Comparison of ENCODE assay signal across 15 cellular contexts in the genomic region with DNA sequence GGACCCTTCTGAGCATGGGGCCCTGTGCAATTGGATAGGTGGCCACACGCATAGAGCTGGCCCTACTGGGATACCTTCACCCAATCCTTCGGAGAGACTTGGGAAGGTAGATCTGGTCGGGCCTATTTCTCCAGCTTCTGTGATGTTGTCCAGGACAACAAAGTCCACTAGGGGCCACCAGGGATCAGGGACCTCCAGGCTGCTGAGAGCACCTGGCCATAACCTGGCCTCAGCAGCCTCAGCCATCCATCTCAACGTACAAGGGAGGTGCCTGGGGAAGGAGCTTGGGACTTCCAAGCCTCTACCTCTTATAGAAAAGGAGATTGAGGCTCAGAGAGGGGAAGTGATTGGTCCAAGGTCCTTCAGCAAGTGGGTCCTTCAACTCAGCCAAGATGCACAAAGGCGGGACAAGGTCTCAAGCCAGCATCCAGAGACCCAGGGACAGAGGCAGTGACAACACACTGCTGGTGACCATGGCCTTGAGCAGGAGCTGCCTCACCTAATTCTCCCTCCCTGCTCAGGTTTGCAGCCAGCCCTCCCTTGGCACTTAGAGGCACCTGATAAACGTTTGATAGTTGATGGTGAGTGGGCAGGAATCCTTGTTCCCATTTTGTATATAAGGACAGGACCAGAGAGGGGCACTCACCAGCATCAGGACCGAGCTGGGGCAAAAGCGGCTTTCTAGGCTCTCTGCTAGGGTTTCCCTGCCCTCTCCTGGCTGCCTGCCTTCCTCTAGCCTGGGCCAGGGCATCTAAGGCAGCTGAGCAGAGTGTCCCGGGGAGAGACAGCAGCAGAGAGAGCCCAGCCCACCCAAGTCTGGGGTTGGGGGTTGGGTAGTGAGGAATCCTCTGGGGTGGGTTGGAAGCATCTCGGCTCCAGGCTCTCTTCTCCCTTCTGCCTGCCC. TPM values are rescaled to one million over a fixed set of nuclear protein-coding genes. Genes with fewer than 3 reads are reported as not detected.
A peak's percentile ranks its signal among the peaks of the same experiment; 100 is the strongest.
DNase-seq lines count a peak whose midpoint lies in the region; ATAC-seq, FAIRE-seq and TF ChIP-seq lines count a peak whose summit lies in the region.
"Had no signal": no experiment of that assay in that cellular context is flagged by ENCODE, and none has a peak within 500 bp of the region (broad histone marks: within the 10 kb centered on the region; RNA-seq: fewer than 3 reads in every experiment).

No MANE protein-coding gene starts in this region.

- H3K4me2 ChIP-seq in OCI-LY1 (ENCODE audit: low read length) = no peak overlapping the region
- peak overlapping the region; percentile 73 for H3K4me2 ChIP-seq in GM12878 (ENCODE audit: control insufficient read depth, insufficient read depth)

- H3K9me3 ChIP-seq in OCI-LY1 (ENCODE audit: low read length) (no peaks in the 10 kb centered on the region), GM12878 (replicated peaks; ENCODE audit: control insufficient read depth, insufficient read depth, low read length) (no peaks in the 10 kb centered on the region), spleen (no peaks in the 10 kb centered on the region)

- POLR2A ChIA-PET in GM12878 (lab: Charles Lee) = interaction anchor here (0.7 to 12.5 kb wide), 4 partner anchors 9 to 40 kb away, joined by 3 to 246 read pairs (median 96); no protein-coding TSS in a partner anchor

- H3K4me1 ChIP-seq in OCI-LY1 (ENCODE audit: insufficient read depth, low read length, severe bottlenecking) (peaks cover 89% of the 10 kb centered on the region), GM12878 (ENCODE audit: control insufficient read depth, insufficient read depth, low read length) (peaks cover 70% of the 10 kb centered on the region), spleen (peaks cover 69 to 100% (median 94%) of the 10 kb centered on the region in 6 donors)

- no peaks in the 10 kb centered on the region for H3K9me2 ChIP-seq in OCI-LY1 (ENCODE audit: low read depth, low read length)

- CTCF ChIA-PET in GM12878 (lab: Yijun Ruan, JAX) = interaction anchor here (0.6 to 12.8 kb wide), 6 partner anchors 9 to 195 kb away, joined by 3 to 265 read pairs (median 8); no protein-coding TSS in a partner anchor

- no peaks in the 10 kb centered on the region for H3K27me3 ChIP-seq in OCI-LY1 (ENCODE audit: insufficient read depth, low read length)
- no peaks in the 10 kb centered on the region for H3K27me3 ChIP-seq in GM12878 (replicated peaks in 1 of 2; ENCODE audit: control insufficient read depth in 2 of 2, insufficient read depth in 2 of 2, low read length in 1 of 2)
- H3K27me3 ChIP-seq in spleen (replicated peaks in 1 of 7) = peaks cover 0 to 39% (median 0%) of the 10 kb centered on the region in 7 donors

- no peak for TF ChIP-seq EP300 in GM12878 (IDR thresholded peaks at IDR 0.05; ENCODE audit: borderline replicate concordance in 1 of 2, control insufficient read depth in 1 of 2, low read depth in 2 of 2, low read length in 2 of 2)

- peak overlapping the region; percentile 42 for H3K27ac ChIP-seq in OCI-LY1 (ENCODE audit: low read depth, low read length, poor library complexity, severe bottlenecking)
- H3K27ac ChIP-seq in GM12878 (ENCODE audit: control insufficient read depth, insufficient read depth) = no peak overlapping the region; the same call in none of the 2 replicates
- H3K27ac ChIP-seq in spleen = peak overlapping the region; percentile 18 to 99 (median 94)

- FAIRE-seq in GM12878 (lab: Jason Lieb, UNC) = no peak
- FAIRE-seq: A204.1 had no signal

- intact Hi-C loops in GM12878 (cut with micrococcal nuclease; ENCODE audit: unreplicated experiment) = loop anchor here (5.0 kb wide), 1 partner anchor 77 kb away; no protein-coding TSS in a partner anchor
- intact Hi-C loops in spleen (cut with DNase I; ENCODE audit: low total_unique reads) = no loop called here
- intact Hi-C loops in cardiac septum (cut with DNase I) = no loop called here

- TF ChIP-seq RAD21 in GM12878 (IDR thresholded peaks at IDR 0.05; ENCODE audit: insufficient read depth, low read depth, low read length) = no peak

- H3F3A ChIP-seq in OCI-LY1 (ENCODE audit: insufficient read depth, low read length) = no peaks in the 10 kb centered on the region

- no TSS peak for BruUV-seq in GM12878 (replicated peaks; lab: Mats Ljungman, UMichigan)

- H3K79me2 ChIP-seq in OCI-LY1 (ENCODE audit: insufficient read depth, low read length) (peaks cover 8% of the 10 kb centered on the region; the same call in 1 of the 2 replicates), GM12878 (ENCODE audit: control insufficient read depth, insufficient read depth, low read length) (peaks cover 90% of the 10 kb centered on the region)

- in situ Hi-C loops in GM12878 (cut with MboI) = no loop called here

- peaks cover 67% of the 10 kb centered on the region for H3K36me3 ChIP-seq in OCI-LY1 (ENCODE audit: insufficient read depth, low read length)
- H3K36me3 ChIP-seq in GM12878 (ENCODE audit: control insufficient read depth in 2 of 2, insufficient read depth in 2 of 2, low read length in 1 of 2) = peaks cover 29 to 47% of the 10 kb centered on the region in 2 experiments
- H3K36me3 ChIP-seq in spleen = peaks cover 0 to 76% (median 42%) of the 10 kb centered on the region in 6 donors

- ATAC-seq in activated CD4-positive, CD25-positive, alpha-beta regulatory T cell treated with anti-CD3 and anti-CD28 coated beads, Interleukin-2, amount 50 U/mL, for 24 hours = no peak
- ATAC-seq in GM12878 = no peak
- no peak for ATAC-seq in HG03442 (IDR thresholded peaks at IDR 0.05; ENCODE audit: unreplicated experiment)

- SMC1A ChIA-PET in GM12878 (lab: Charles Lee; ENCODE audit: uncharacterized antibody, unreplicated experiment) = interaction anchor here (7.0 to 10.3 kb wide), 4 partner anchors 9 to 22 kb away, joined by 87 to 165 read pairs (median 109); no protein-coding TSS in a partner anchor

- H3K9ac ChIP-seq in OCI-LY1 (ENCODE audit: low read length) (no peak overlapping the region; the same call in 1 of the 2 replicates), GM12878 (ENCODE audit: control insufficient read depth, insufficient read depth, low read length) (no peak overlapping the region)

- TF ChIP-seq POLR2A in GM12878 (IDR thresholded peaks at IDR 0.05; ENCODE audit: low read depth, low read length) (peak; percentile 1; the same call in 1 of the 2 replicates), spleen (IDR thresholded peaks at IDR 0.05) (no peak)

- peak; percentile 29 for DNase-seq in activated CD4-positive, CD25-positive, alpha-beta regulatory T cell treated with anti-CD3 and anti-CD28 coated beads, Interleukin-2, amount 50 U/mL, for 72 hours
- DNase-seq in GM12878 (ENCODE audit: low read depth, low spot score) = no peak
- DNase-seq in spleen = peak; percentile 72
- no peak for DNase-seq in NCI-H774 (lab: John Stamatoyannopoulos, UW)
- no peak for DNase-seq in cardiac septum (ENCODE audit: low spot score)
- DNase-seq: amygdala, cortex of kidney, mammary epithelial cell, occipital lobe had no signal

- H2AFZ ChIP-seq in OCI-LY1 (ENCODE audit: low read length) (no peak overlapping the region), GM12878 (ENCODE audit: control insufficient read depth, low read depth, low read length) (no peak overlapping the region)

- TF ChIP-seq CTCF in OCI-LY1 (IDR thresholded peaks at IDR 0.05; ENCODE audit: low read length) (no peak), GM12878 (IDR thresholded peaks at IDR 0.05 in 2 of 3, conservative IDR thresholded peaks at IDR 0.05 in 1 of 3; ENCODE audit: control insufficient read depth in 2 of 3, extremely low read depth in 1 of 3, insufficient read depth in 1 of 3, low read depth in 3 of 3, low read length in 3 of 3) (no peak), spleen (IDR thresholded peaks at IDR 0.05 in 8 of 11, conservative IDR thresholded peaks at IDR 0.05 in 3 of 11) (no peak)

- RAD21 ChIA-PET in GM12878 (lab: Charles Lee; ENCODE audit: unreplicated experiment) = interaction anchor here (1.1 to 9.8 kb wide), 6 partner anchors 9 to 384 kb away, joined by 3 to 196 read pairs (median 92); no protein-coding TSS in a partner anchor

- H4K20me1 ChIP-seq in OCI-LY1 (ENCODE audit: insufficient read depth, low read length) = no peaks in the 10 kb centered on the region
- H4K20me1 ChIP-seq in GM12878 (ENCODE audit: control insufficient read depth, insufficient read depth) = peaks cover 7% of the 10 kb centered on the region; the same call in 1 of the 2 replicates

- 70% methylated on average over 10 of the region's 10 CpGs for WGBS in GM12878 (ENCODE audit: insufficient coverage, insufficient replicate concordance, low lambda C conversion rate, missing lambda C conversion rate)
- 71 to 83% (median 77%) methylated on average over 8 to 10 of the region's 10 CpGs for WGBS in spleen, 5 donors

- no peak overlapping the region for H3K4me3 ChIP-seq in OCI-LY1 (ENCODE audit: low read depth, low read length, poor library complexity, severe bottlenecking)
- H3K4me3 ChIP-seq in GM12878 = peak overlapping the region; percentile 39; the same call in 1 of the 2 replicates
- H3K4me3 ChIP-seq in spleen = peak overlapping the region in 2 of 8 donors; percentile 16 to 94
- H3K4me3 ChIP-seq: skin epidermis had no signal

RNA-seq across cellular contexts. Expression of a gene that starts 4.5 kb away (rescaled TPM):
- 143 and 150 TPM in 2 replicates for total RNA-seq in GM12878 (2013; cell fraction: nucleolus; rRNA removed)
- total RNA-seq in GM12878 (2014; rRNA removed) = 251 and 282 TPM in 2 replicates
- 135 and 149 TPM in 2 replicates for total RNA-seq in GM12878 (2014; rRNA removed; fragmentation: Illumina TruSeq; extraction: Trizol)
- total RNA-seq in GM12878 (2021) = 382 and 386 TPM in 2 replicates
- polyA plus RNA-seq in GM12878 (2011; ENCODE audit: low read depth) = 314 TPM
- polyA plus RNA-seq in GM12878 (2011; rRNA removed) = 84.4 and 296 TPM in 2 replicates
- 317 and 416 TPM in 2 replicates for polyA plus RNA-seq in GM12878 (2011; cell fraction: cytosol; rRNA removed)
- polyA plus RNA-seq in GM12878 (2011; cell fraction: nucleus; rRNA removed) = 561 and 566 TPM in 2 replicates
- polyA plus RNA-seq in GM12878 (2012) = 512 and 607 TPM in 2 replicates
- 166 and 339 TPM in 2 replicates for polyA plus RNA-seq in GM12878 (2014; fragmentation: Illumina TruSeq; extraction: Trizol)
- polyA plus RNA-seq in GM12878 (2014; fragmentation: Nextera tagmentation; extraction: Ambion mirVana) = 100 to 1,000 TPM; 102 to 108 TPM
- polyA plus RNA-seq in GM12878 (2014; rRNA removed) = 313 and 369 TPM in 2 replicates
- polyA plus RNA-seq in GM12878 (2016; fragmentation: Nextera tagmentation; extraction: Ambion mirVana) = 100 to 1,000 TPM; 320 to 330 TPM
- polyA minus RNA-seq in GM12878 (2011; rRNA and poly(A)+ RNA removed) = 200 and 233 TPM in 2 replicates
- 155 and 158 TPM in 2 replicates for polyA minus RNA-seq in GM12878 (2011; cell fraction: cytosol; rRNA and poly(A)+ RNA removed)
- 185 and 303 TPM in 2 replicates for polyA minus RNA-seq in GM12878 (2011; cell fraction: nucleus; rRNA and poly(A)+ RNA removed)
- total RNA-seq in spleen = 100 to 1,000 TPM; 270 to 493 (median 363) TPM
- 100 to 1,000 TPM; 389 to 421 (median 410) TPM for polyA plus RNA-seq in spleen
- 5.1 TPM for total RNA-seq in cardiac septum
- total RNA-seq: occipital lobe had no signal

RNA-seq across cellular contexts. Expression of a gene that starts 27.3 kb away (rescaled TPM):
- total RNA-seq in GM12878 (2013; cell fraction: nucleolus; rRNA removed) = 12.3 and 12.5 TPM in 2 replicates
- total RNA-seq in GM12878 (2014; rRNA removed) (3.6 and 4.5 TPM in 2 replicates), GM12878 (2014; rRNA removed; fragmentation: Illumina TruSeq; extraction: Trizol) (2.5 and 2.8 TPM in 2 replicates), GM12878 (2021) (4.5 TPM in 2 replicates), spleen (1 to 10 TPM in 3 of 7 donors, under 1 TPM in 4; 0.56 to 2.0 (median 0.95) TPM), cardiac septum (not detected)
- polyA plus RNA-seq in GM12878 (2011; ENCODE audit: low read depth) = 2.6 TPM
- polyA plus RNA-seq in GM12878 (2011; rRNA removed) (3.6 and 4.3 TPM in 2 replicates), GM12878 (2014; fragmentation: Illumina TruSeq; extraction: Trizol) (1.6 and 2.3 TPM in 2 replicates), GM12878 (2014; fragmentation: Nextera tagmentation; extraction: Ambion mirVana) (under 1 TPM; 0.03 to 0.46 TPM), GM12878 (2014; rRNA removed) (4.0 and 4.3 TPM in 2 replicates), GM12878 (2016; fragmentation: Nextera tagmentation; extraction: Ambion mirVana) (1 to 10 TPM in 1 of 2 experiments, under 1 TPM in 1; 0.74 to 1.2 TPM), spleen (1 to 10 TPM; 1.2 to 2.0 (median 1.5) TPM)
- polyA plus RNA-seq in GM12878 (2011; cell fraction: cytosol; rRNA removed) = 4.7 and 5.3 TPM in 2 replicates
- 10.9 and 11.1 TPM in 2 replicates for polyA plus RNA-seq in GM12878 (2011; cell fraction: nucleus; rRNA removed)
- 5.5 and 6.9 TPM in 2 replicates for polyA plus RNA-seq in GM12878 (2012)
- 6.1 and 11.3 TPM in 2 replicates for polyA minus RNA-seq in GM12878 (2011; rRNA and poly(A)+ RNA removed)
- 2.7 and 3.5 TPM in 2 replicates for polyA minus RNA-seq in GM12878 (2011; cell fraction: cytosol; rRNA and poly(A)+ RNA removed)
- 3.1 and 4.2 TPM in 2 replicates for polyA minus RNA-seq in GM12878 (2011; cell fraction: nucleus; rRNA and poly(A)+ RNA removed)
- total RNA-seq: HT-29, mammary epithelial cell, occipital lobe had no signal
- polyA plus RNA-seq: mammary epithelial cell had no signal

RNA-seq across cellular contexts. Expression of a gene that starts 42.7 kb away (rescaled TPM):
- 94.2 and 114 TPM in 2 replicates for total RNA-seq in GM12878 (2013; cell fraction: nucleolus; rRNA removed)
- 23.2 TPM in 2 replicates for total RNA-seq in GM12878 (2014; rRNA removed)
- 17.2 and 18.3 TPM in 2 replicates for total RNA-seq in GM12878 (2014; rRNA removed; fragmentation: Illumina TruSeq; extraction: Trizol)
- 25.8 and 26.0 TPM in 2 replicates for total RNA-seq in GM12878 (2021)
- 7.0 TPM for polyA plus RNA-seq in GM12878 (2011; ENCODE audit: low read depth)
- 19.4 and 24.1 TPM in 2 replicates for polyA plus RNA-seq in GM12878 (2011; rRNA removed)
- 22.7 and 30.1 TPM in 2 replicates for polyA plus RNA-seq in GM12878 (2011; cell fraction: cytosol; rRNA removed)
- polyA plus RNA-seq in GM12878 (2011; cell fraction: nucleus; rRNA removed) = 148 and 167 TPM in 2 replicates
- 15.7 and 21.2 TPM in 2 replicates for polyA plus RNA-seq in GM12878 (2012)
- 9.1 and 16.6 TPM in 2 replicates for polyA plus RNA-seq in GM12878 (2014; fragmentation: Illumina TruSeq; extraction: Trizol)
- 1 to 10 TPM; 1.5 to 1.8 TPM for polyA plus RNA-seq in GM12878 (2014; fragmentation: Nextera tagmentation; extraction: Ambion mirVana)
- polyA plus RNA-seq in GM12878 (2014; rRNA removed) = 23.6 and 27.3 TPM in 2 replicates
- polyA plus RNA-seq in GM12878 (2016; fragmentation: Nextera tagmentation; extraction: Ambion mirVana) = 10 to 100 TPM; 12.4 TPM
- 14.9 and 23.6 TPM in 2 replicates for polyA minus RNA-seq in GM12878 (2011; rRNA and poly(A)+ RNA removed)
- 5.5 and 6.7 TPM in 2 replicates for polyA minus RNA-seq in GM12878 (2011; cell fraction: cytosol; rRNA and poly(A)+ RNA removed)
- 23.1 and 31.4 TPM in 2 replicates for polyA minus RNA-seq in GM12878 (2011; cell fraction: nucleus; rRNA and poly(A)+ RNA removed)
- total RNA-seq in spleen = 100 to 1,000 TPM in 6 of 7 donors, 10 to 100 TPM in 1; 97.5 to 238 (median 118) TPM
- polyA plus RNA-seq in spleen = 10 to 100 TPM; 35.3 to 58.1 (median 53.6) TPM
- 8.0 TPM for total RNA-seq in cardiac septum
- total RNA-seq: HT-29 had no signal

RNA-seq across cellular contexts. Expression of a gene that starts 51.5 kb away (rescaled TPM):
- 23.7 and 26.2 TPM in 2 replicates for total RNA-seq in GM12878 (2013; cell fraction: nucleolus; rRNA removed)
- total RNA-seq in GM12878 (2014; rRNA removed) (1.1 and 1.3 TPM in 2 replicates), GM12878 (2014; rRNA removed; fragmentation: Illumina TruSeq; extraction: Trizol) (1.6 and 1.7 TPM in 2 replicates), GM12878 (2021) (2.1 and 2.4 TPM in 2 replicates), spleen (10 to 100 TPM in 1 of 7 donors, 1 to 10 TPM in 6; 5.3 to 10.3 (median 6.9) TPM), cardiac septum (2.8 TPM)
- 2.3 TPM for polyA plus RNA-seq in GM12878 (2011; ENCODE audit: low read depth)
- polyA plus RNA-seq in GM12878 (2011; rRNA removed) (3.9 and 4.1 TPM in 2 replicates), GM12878 (2014; fragmentation: Illumina TruSeq; extraction: Trizol) (1.1 and 1.5 TPM in 2 replicates), GM12878 (2014; fragmentation: Nextera tagmentation; extraction: Ambion mirVana) (under 1 TPM; 0.16 to 0.18 TPM), GM12878 (2014; rRNA removed) (2.5 and 2.7 TPM in 2 replicates), GM12878 (2016; fragmentation: Nextera tagmentation; extraction: Ambion mirVana) (1 to 10 TPM in 1 of 2 experiments, under 1 TPM in 1; 0.99 to 1.1 TPM), spleen (1 to 10 TPM; 7.7 to 8.9 (median 8.8) TPM)
- 4.7 and 5.2 TPM in 2 replicates for polyA plus RNA-seq in GM12878 (2011; cell fraction: cytosol; rRNA removed)
- polyA plus RNA-seq in GM12878 (2011; cell fraction: nucleus; rRNA removed) = 23.6 and 35.1 TPM in 2 replicates
- polyA plus RNA-seq in GM12878 (2012) = 3.4 and 3.7 TPM in 2 replicates
- polyA minus RNA-seq in GM12878 (2011; rRNA and poly(A)+ RNA removed) = 5.9 and 8.9 TPM in 2 replicates
- polyA minus RNA-seq in GM12878 (2011; cell fraction: cytosol; rRNA and poly(A)+ RNA removed) = 2.8 and 4.1 TPM in 2 replicates
- 14.0 and 16.0 TPM in 2 replicates for polyA minus RNA-seq in GM12878 (2011; cell fraction: nucleus; rRNA and poly(A)+ RNA removed)

Comparison
In these comparisons a context has a peak if more than half of its experiments do, and no peak if none do; other contexts are left out.
1. DNase-seq: peak in activated CD4-positive, CD25-positive, alpha-beta regulatory T cell treated with anti-CD3 and anti-CD28 coated beads, Interleukin-2, amount 50 U/mL, for 72 hours (single experiment) and spleen (single experiment); none in GM12878 (single experiment), NCI-H774 (single experiment) and cardiac septum (single experiment).
2. RNA of a gene that starts 4.5 kb away (total RNA-seq): 270 to 493 TPM in spleen and 135 to 386 TPM in GM12878; 5.1 TPM in cardiac septum (single experiment); every median in the first group is over 10 times any median in the second.